ENCODE assay signal across 1 cellular context in the genomic region with DNA sequence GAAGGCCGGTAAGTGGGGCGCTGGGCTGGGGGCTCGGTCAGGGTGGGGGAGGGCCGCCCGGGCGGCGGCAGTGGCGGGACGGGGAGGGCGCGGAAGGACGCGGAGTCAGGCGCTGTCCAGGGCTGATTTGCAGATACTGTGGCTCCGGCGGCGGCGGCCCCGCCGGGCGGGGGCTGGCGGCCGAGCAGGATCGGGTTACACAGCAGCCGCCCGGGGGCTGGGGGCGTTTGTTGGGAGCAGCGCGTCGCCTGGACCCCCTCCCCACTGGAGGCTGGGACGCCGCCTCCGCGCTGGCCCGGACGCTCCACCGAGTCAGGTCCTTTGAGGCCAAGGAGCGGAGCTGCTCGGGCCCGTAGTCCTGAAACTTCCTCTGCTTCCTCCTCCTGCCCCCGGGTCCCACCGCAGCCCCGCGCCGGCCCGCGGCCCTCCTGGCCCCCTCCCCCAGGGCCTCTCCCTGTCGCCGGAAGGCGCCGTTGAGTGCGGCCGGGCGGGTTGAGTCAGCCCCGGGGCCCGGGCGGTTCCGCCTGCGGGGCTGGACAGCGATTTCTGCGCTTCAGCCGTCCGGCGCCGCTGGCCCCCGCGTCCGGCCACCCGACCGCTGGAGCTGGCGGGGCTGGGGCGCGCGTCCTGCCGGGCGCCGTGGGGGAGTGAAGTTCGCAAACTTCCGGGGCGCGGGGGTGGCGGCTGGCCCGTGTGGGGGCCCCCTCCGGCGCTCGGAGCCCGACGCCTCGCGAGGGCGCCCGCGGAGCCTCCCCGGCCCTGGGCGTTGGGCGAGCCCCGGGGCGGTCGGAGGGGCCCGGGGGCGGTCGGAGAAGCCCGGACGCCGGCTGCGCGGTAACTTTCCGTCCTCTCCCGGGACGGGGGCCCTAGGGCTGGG.
A peak's percentile ranks its signal among the peaks of the same experiment; 100 is the strongest.
TF ChIP-seq lines count a peak whose summit lies in the region.

No MANE protein-coding gene starts in this region.

TF ChIP-seq in HepG2, 621 proteins besides CTCF, POLR2A, EP300 and RAD21 (continued from another document and continues in another):
- TF ChIP-seq, protein P1, sequence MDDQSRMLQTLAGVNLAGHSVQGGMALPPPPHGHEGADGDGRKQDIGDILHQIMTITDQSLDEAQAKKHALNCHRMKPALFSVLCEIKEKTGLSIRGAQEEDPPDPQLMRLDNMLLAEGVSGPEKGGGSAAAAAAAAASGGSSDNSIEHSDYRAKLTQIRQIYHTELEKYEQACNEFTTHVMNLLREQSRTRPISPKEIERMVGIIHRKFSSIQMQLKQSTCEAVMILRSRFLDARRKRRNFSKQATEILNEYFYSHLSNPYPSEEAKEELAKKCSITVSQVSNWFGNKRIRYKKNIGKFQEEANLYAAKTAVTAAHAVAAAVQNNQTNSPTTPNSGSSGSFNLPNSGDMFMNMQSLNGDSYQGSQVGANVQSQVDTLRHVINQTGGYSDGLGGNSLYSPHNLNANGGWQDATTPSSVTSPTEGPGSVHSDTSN (CRISPR knock-in tag; IDR thresholded peaks at IDR 0.05; ENCODE audit: borderline replicate concordance): no peak
- TF ChIP-seq, protein P2, sequence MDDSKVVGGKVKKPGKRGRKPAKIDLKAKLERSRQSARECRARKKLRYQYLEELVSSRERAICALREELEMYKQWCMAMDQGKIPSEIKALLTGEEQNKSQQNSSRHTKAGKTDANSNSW (CRISPR knock-in tag; IDR thresholded peaks at IDR 0.05; ENCODE audit: borderline replicate concordance): no peak
- TF ChIP-seq ZNF761 (CRISPR knock-in tag; conservative IDR thresholded peaks at IDR 0.05) (0 out of 2 replicates have a peak, but pooled peaks have one; percentile 6), LCORL (IDR thresholded peaks at IDR 0.05) (no peak), LCORL (CRISPR knock-in tag; IDR thresholded peaks at IDR 0.05) (no peak), ZNF124 (CRISPR knock-in tag; IDR thresholded peaks at IDR 0.05) (no peak), ARNT2 (CRISPR knock-in tag; IDR thresholded peaks at IDR 0.05; ENCODE audit: low read depth) (no peak), PRPF4 (IDR thresholded peaks at IDR 0.05; ENCODE audit: low read depth, low read length, poor library complexity, severe bottlenecking) (no peak), MEF2D (CRISPR knock-in tag; IDR thresholded peaks at IDR 0.05) (no peak), CENPT (CRISPR knock-in tag; IDR thresholded peaks at IDR 0.05; ENCODE audit: low read depth) (no peak), ZNF335 (CRISPR knock-in tag; IDR thresholded peaks at IDR 0.05) (no peak), NCOA2 (CRISPR knock-in tag; IDR thresholded peaks at IDR 0.05) (no peak), MZF1 (CRISPR knock-in tag; IDR thresholded peaks at IDR 0.05; ENCODE audit: borderline replicate concordance) (no peak), NR3C1 (CRISPR knock-in tag; IDR thresholded peaks at IDR 0.05) (no peak), ZNF782 (CRISPR knock-in tag; IDR thresholded peaks at IDR 0.05; ENCODE audit: borderline replicate concordance) (no peak), HMGA1 (CRISPR knock-in tag; conservative IDR thresholded peaks at IDR 0.05) (no peak), HES4 (CRISPR knock-in tag; IDR thresholded peaks at IDR 0.05; ENCODE audit: borderline replicate concordance) (no peak), ZNF230 (CRISPR knock-in tag; IDR thresholded peaks at IDR 0.05) (no peak), ZNF501 (CRISPR knock-in tag; IDR thresholded peaks at IDR 0.05) (no peak), MYC (CRISPR knock-in tag; IDR thresholded peaks at IDR 0.05; ENCODE audit: borderline replicate concordance) (no peak), ZSCAN21 (CRISPR knock-in tag; IDR thresholded peaks at IDR 0.05; ENCODE audit: borderline replicate concordance) (0 out of 2 replicates have a peak, but pooled peaks have one; percentile 24), RBFOX2 (IDR thresholded peaks at IDR 0.05; ENCODE audit: low read depth, low read length) (peak; percentile 77), RBM39 (IDR thresholded peaks at IDR 0.05; ENCODE audit: low read depth, low read length, poor library complexity, severe bottlenecking) (peak; percentile 30), HOXD1 (CRISPR knock-in tag; IDR thresholded peaks at IDR 0.05) (no peak), NR1H2 (CRISPR knock-in tag; IDR thresholded peaks at IDR 0.05; ENCODE audit: borderline replicate concordance, low read depth) (no peak), SMARCC2 (IDR thresholded peaks at IDR 0.05) (no peak), SUZ12 (IDR thresholded peaks at IDR 0.05; ENCODE audit: low read depth, low read length) (no peak), FOXC1 (CRISPR knock-in tag; IDR thresholded peaks at IDR 0.05; ENCODE audit: borderline replicate concordance) (no peak), GPN1 (CRISPR knock-in tag; IDR thresholded peaks at IDR 0.05; ENCODE audit: borderline replicate concordance) (no peak), RXRB (CRISPR knock-in tag; IDR thresholded peaks at IDR 0.05; ENCODE audit: borderline replicate concordance) (0 out of 2 replicates have a peak, but pooled peaks have one; percentile 26), ZNF564 (CRISPR knock-in tag; IDR thresholded peaks at IDR 0.05) (no peak), ZNF550 (CRISPR knock-in tag; IDR thresholded peaks at IDR 0.05; ENCODE audit: borderline replicate concordance) (no peak), ZNF337 (CRISPR knock-in tag; IDR thresholded peaks at IDR 0.05; ENCODE audit: borderline replicate concordance, low read depth) (no peak), ZNF720 (CRISPR knock-in tag; IDR thresholded peaks at IDR 0.05) (no peak), SIX1 (CRISPR knock-in tag; IDR thresholded peaks at IDR 0.05; ENCODE audit: borderline replicate concordance) (peak; percentile 91)
- TF ChIP-seq, protein P3, sequence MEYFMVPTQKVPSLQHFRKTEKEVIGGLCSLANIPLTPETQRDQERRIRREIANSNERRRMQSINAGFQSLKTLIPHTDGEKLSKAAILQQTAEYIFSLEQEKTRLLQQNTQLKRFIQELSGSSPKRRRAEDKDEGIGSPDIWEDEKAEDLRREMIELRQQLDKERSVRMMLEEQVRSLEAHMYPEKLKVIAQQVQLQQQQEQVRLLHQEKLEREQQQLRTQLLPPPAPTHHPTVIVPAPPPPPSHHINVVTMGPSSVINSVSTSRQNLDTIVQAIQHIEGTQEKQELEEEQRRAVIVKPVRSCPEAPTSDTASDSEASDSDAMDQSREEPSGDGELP (IDR thresholded peaks at IDR 0.05; ENCODE audit: borderline replicate concordance, low read depth): no peak
- TF ChIP-seq, protein P4, sequence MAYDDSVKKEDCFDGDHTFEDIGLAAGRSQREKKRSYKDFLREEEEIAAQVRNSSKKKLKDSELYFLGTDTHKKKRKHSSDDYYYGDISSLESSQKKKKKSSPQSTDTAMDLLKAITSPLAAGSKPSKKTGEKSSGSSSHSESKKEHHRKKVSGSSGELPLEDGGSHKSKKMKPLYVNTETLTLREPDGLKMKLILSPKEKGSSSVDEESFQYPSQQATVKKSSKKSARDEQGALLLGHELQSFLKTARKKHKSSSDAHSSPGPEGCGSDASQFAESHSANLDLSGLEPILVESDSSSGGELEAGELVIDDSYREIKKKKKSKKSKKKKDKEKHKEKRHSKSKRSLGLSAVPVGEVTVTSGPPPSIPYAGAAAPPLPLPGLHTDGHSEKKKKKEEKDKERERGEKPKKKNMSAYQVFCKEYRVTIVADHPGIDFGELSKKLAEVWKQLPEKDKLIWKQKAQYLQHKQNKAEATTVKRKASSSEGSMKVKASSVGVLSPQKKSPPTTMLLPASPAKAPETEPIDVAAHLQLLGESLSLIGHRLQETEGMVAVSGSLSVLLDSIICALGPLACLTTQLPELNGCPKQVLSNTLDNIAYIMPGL (CRISPR knock-in tag; IDR thresholded peaks at IDR 0.05; ENCODE audit: borderline replicate concordance in 1 of 2, low read depth in 1 of 2): no peak; a peak in 3 of 4 replicates
- TF ChIP-seq, protein P5, sequence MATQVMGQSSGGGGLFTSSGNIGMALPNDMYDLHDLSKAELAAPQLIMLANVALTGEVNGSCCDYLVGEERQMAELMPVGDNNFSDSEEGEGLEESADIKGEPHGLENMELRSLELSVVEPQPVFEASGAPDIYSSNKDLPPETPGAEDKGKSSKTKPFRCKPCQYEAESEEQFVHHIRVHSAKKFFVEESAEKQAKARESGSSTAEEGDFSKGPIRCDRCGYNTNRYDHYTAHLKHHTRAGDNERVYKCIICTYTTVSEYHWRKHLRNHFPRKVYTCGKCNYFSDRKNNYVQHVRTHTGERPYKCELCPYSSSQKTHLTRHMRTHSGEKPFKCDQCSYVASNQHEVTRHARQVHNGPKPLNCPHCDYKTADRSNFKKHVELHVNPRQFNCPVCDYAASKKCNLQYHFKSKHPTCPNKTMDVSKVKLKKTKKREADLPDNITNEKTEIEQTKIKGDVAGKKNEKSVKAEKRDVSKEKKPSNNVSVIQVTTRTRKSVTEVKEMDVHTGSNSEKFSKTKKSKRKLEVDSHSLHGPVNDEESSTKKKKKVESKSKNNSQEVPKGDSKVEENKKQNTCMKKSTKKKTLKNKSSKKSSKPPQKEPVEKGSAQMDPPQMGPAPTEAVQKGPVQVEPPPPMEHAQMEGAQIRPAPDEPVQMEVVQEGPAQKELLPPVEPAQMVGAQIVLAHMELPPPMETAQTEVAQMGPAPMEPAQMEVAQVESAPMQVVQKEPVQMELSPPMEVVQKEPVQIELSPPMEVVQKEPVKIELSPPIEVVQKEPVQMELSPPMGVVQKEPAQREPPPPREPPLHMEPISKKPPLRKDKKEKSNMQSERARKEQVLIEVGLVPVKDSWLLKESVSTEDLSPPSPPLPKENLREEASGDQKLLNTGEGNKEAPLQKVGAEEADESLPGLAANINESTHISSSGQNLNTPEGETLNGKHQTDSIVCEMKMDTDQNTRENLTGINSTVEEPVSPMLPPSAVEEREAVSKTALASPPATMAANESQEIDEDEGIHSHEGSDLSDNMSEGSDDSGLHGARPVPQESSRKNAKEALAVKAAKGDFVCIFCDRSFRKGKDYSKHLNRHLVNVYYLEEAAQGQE (IDR thresholded peaks at IDR 0.05; ENCODE audit: borderline replicate concordance in 1 of 2, low read depth in 1 of 2, low read length in 2 of 2): peak; percentile 60 to 88
- TF ChIP-seq, protein P6, sequence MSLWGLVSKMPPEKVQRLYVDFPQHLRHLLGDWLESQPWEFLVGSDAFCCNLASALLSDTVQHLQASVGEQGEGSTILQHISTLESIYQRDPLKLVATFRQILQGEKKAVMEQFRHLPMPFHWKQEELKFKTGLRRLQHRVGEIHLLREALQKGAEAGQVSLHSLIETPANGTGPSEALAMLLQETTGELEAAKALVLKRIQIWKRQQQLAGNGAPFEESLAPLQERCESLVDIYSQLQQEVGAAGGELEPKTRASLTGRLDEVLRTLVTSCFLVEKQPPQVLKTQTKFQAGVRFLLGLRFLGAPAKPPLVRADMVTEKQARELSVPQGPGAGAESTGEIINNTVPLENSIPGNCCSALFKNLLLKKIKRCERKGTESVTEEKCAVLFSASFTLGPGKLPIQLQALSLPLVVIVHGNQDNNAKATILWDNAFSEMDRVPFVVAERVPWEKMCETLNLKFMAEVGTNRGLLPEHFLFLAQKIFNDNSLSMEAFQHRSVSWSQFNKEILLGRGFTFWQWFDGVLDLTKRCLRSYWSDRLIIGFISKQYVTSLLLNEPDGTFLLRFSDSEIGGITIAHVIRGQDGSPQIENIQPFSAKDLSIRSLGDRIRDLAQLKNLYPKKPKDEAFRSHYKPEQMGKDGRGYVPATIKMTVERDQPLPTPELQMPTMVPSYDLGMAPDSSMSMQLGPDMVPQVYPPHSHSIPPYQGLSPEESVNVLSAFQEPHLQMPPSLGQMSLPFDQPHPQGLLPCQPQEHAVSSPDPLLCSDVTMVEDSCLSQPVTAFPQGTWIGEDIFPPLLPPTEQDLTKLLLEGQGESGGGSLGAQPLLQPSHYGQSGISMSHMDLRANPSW (CRISPR knock-in tag; IDR thresholded peaks at IDR 0.05; ENCODE audit: borderline replicate concordance): no peak
- TF ChIP-seq, protein P7, sequence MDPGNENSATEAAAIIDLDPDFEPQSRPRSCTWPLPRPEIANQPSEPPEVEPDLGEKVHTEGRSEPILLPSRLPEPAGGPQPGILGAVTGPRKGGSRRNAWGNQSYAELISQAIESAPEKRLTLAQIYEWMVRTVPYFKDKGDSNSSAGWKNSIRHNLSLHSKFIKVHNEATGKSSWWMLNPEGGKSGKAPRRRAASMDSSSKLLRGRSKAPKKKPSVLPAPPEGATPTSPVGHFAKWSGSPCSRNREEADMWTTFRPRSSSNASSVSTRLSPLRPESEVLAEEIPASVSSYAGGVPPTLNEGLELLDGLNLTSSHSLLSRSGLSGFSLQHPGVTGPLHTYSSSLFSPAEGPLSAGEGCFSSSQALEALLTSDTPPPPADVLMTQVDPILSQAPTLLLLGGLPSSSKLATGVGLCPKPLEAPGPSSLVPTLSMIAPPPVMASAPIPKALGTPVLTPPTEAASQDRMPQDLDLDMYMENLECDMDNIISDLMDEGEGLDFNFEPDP (CRISPR knock-in tag; conservative IDR thresholded peaks at IDR 0.05): no peak
- TF ChIP-seq, protein P8, sequence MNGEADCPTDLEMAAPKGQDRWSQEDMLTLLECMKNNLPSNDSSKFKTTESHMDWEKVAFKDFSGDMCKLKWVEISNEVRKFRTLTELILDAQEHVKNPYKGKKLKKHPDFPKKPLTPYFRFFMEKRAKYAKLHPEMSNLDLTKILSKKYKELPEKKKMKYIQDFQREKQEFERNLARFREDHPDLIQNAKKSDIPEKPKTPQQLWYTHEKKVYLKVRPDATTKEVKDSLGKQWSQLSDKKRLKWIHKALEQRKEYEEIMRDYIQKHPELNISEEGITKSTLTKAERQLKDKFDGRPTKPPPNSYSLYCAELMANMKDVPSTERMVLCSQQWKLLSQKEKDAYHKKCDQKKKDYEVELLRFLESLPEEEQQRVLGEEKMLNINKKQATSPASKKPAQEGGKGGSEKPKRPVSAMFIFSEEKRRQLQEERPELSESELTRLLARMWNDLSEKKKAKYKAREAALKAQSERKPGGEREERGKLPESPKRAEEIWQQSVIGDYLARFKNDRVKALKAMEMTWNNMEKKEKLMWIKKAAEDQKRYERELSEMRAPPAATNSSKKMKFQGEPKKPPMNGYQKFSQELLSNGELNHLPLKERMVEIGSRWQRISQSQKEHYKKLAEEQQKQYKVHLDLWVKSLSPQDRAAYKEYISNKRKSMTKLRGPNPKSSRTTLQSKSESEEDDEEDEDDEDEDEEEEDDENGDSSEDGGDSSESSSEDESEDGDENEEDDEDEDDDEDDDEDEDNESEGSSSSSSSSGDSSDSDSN (CRISPR knock-in tag; IDR thresholded peaks at IDR 0.05): peak; percentile 71; the same call in 1 of the 2 replicates
- TF ChIP-seq, protein P9, sequence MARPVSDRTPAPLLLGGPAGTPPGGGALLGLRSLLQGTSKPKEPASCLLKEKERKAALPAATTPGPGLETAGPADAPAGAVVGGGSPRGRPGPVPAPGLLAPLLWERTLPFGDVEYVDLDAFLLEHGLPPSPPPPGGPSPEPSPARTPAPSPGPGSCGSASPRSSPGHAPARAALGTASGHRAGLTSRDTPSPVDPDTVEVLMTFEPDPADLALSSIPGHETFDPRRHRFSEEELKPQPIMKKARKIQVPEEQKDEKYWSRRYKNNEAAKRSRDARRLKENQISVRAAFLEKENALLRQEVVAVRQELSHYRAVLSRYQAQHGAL (CRISPR knock-in tag; IDR thresholded peaks at IDR 0.05; ENCODE audit: not compliant biosample characterization): no peak
- TF ChIP-seq, protein P10, sequence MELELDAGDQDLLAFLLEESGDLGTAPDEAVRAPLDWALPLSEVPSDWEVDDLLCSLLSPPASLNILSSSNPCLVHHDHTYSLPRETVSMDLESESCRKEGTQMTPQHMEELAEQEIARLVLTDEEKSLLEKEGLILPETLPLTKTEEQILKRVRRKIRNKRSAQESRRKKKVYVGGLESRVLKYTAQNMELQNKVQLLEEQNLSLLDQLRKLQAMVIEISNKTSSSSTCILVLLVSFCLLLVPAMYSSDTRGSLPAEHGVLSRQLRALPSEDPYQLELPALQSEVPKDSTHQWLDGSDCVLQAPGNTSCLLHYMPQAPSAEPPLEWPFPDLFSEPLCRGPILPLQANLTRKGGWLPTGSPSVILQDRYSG (CRISPR knock-in tag; IDR thresholded peaks at IDR 0.05): 0 out of 2 replicates have a peak, but pooled peaks have one; percentile 7
- TF ChIP-seq, protein P11, sequence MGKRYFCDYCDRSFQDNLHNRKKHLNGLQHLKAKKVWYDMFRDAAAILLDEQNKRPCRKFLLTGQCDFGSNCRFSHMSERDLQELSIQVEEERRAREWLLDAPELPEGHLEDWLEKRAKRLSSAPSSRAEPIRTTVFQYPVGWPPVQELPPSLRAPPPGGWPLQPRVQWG (CRISPR knock-in tag; IDR thresholded peaks at IDR 0.05; ENCODE audit: borderline replicate concordance, low read depth): no peak
